10 cellular contexts compared by ENCODE assay signal in genomic region chr10:71548494-71548846, GRCh38.
DNase-seq lines count a peak whose midpoint lies in the region; ATAC-seq and TF ChIP-seq lines count a peak whose summit lies in the region.
"Had no signal": no experiment of that assay in that cellular context is flagged by ENCODE, and none has a peak within 500 bp of the region (broad histone marks: within the 10 kb centered on the region; RNA-seq: fewer than 3 reads in every experiment).

No MANE protein-coding gene starts in this region.

- CTCF ChIA-PET in RWPE1 (lab: Yijun Ruan, JAX) = interaction anchor here (0.6 to 1.8 kb wide), 6 partner anchors 14 to 592 kb away, joined by 3 to 7 read pairs (median 6); no protein-coding TSS in a partner anchor

- POLR2A ChIA-PET in RWPE1 (lab: Yijun Ruan, JAX; ENCODE audit: low non-redundant PET) = no interaction called here

- peak; percentile 24 for DNase-seq in stimulated activated CD4-positive, alpha-beta T cell treated with anti-CD3 and anti-CD28 coated beads, Interleukin-15, amount 100 ng/mL, for 24 hours
- DNase-seq in stimulated activated CD4-positive, alpha-beta T cell treated with anti-CD3 and anti-CD28 coated beads, Interleukin-12 subunit alpha, Interleukin-12 subunit beta, amount 100 ng/mL, for 4 hours = no peak
- peak; percentile 30 for DNase-seq in RWPE1 (ENCODE audit: low spot score)
- DNase-seq in fibroblast of mammary gland (ENCODE audit: low read depth) = peak; percentile 18
- no peak for DNase-seq in pons (ENCODE audit: low spot score)
- DNase-seq in effector CD4-positive, alpha-beta T cell = no peak
- no peak for DNase-seq in NCI-H187 (lab: John Stamatoyannopoulos, UW)
- DNase-seq: NCI-H1092 had no signal

- no peak for ATAC-seq in GM19452 (IDR thresholded peaks at IDR 0.05; ENCODE audit: unreplicated experiment)

- H3K4me3 ChIP-seq in fibroblast of mammary gland (ENCODE audit: control insufficient read depth, low read depth, low read length) = no peak overlapping the region
- H3K4me3 ChIP-seq: suprapubic skin had no signal

- no peak overlapping the region for H3K27ac ChIP-seq in RWPE1
- H3K27ac ChIP-seq: suprapubic skin had no signal

- TF ChIP-seq CTCF in RWPE1 (conservative IDR thresholded peaks at IDR 0.05; ENCODE audit: low read depth) (no peak), fibroblast of mammary gland (conservative IDR thresholded peaks at IDR 0.05; ENCODE audit: control insufficient read depth, insufficient read depth, low read depth, low read length) (peak; percentile 43)

Comparison
In these comparisons a context has a peak if more than half of its experiments do, and no peak if none do; other contexts are left out.
1. DNase-seq: peak in stimulated activated CD4-positive, alpha-beta T cell treated with anti-CD3 and anti-CD28 coated beads, Interleukin-15, amount 100 ng/mL, for 24 hours (single experiment), RWPE1 (single experiment) and fibroblast of mammary gland (single experiment); none in stimulated activated CD4-positive, alpha-beta T cell treated with anti-CD3 and anti-CD28 coated beads, Interleukin-12 subunit alpha, Interleukin-12 subunit beta, amount 100 ng/mL, for 4 hours (single experiment), pons (single experiment), effector CD4-positive, alpha-beta T cell (single experiment) and NCI-H187 (0 of 2).